Comparison of ENCODE assay signal across 11 cellular contexts in genomic region chr1:188937965-188938551, GRCh38.
A peak's percentile ranks its signal among the peaks of the same experiment; 100 is the strongest.
DNase-seq lines count a peak whose midpoint lies in the region; ATAC-seq and TF ChIP-seq lines count a peak whose summit lies in the region.
"Had no signal": no experiment of that assay in that cellular context is flagged by ENCODE, and none has a peak within 500 bp of the region (broad histone marks: within the 10 kb centered on the region; RNA-seq: fewer than 3 reads in every experiment).

No MANE protein-coding gene starts in this region.

- ATAC-seq in HCT116: peak; percentile 61
- ATAC-seq in activated CD8-positive, alpha-beta T cell treated with anti-CD3 and anti-CD28 coated beads for 36 hours: no peak
- ATAC-seq in GM19455 (IDR thresholded peaks at IDR 0.05; ENCODE audit: unreplicated experiment): no peak

- no peaks in the 10 kb centered on the region for H3K4me1 ChIP-seq in HCT116 (ENCODE audit: control insufficient read depth in 1 of 2, insufficient read depth in 2 of 2, low read length in 2 of 2)
- H3K4me1 ChIP-seq in prostate gland (replicated peaks): no peaks in the 10 kb centered on the region
- H3K4me1 ChIP-seq: parathyroid adenoma, suprapubic skin had no signal

- H3K9me3 ChIP-seq in HCT116 (ENCODE audit: control insufficient read depth in 1 of 2, insufficient read depth in 1 of 2, low read depth in 1 of 2, low read length in 2 of 2): no peaks in the 10 kb centered on the region
- H3K9me3 ChIP-seq in prostate gland: no peaks in the 10 kb centered on the region
- H3K9me3 ChIP-seq: suprapubic skin had no signal

- no peaks in the 10 kb centered on the region for H3K9me2 ChIP-seq in HCT116 (ENCODE audit: insufficient read depth)

- DNase-seq in Calu3 (peak; percentile 30), HCT116 (ENCODE audit: low read depth, low spot score) (peak; percentile 26), SKM-1 treated with dmso at 0.1 percent for 144 hours (lab: John Stamatoyannopoulos, UW; ENCODE audit: unreplicated experiment) (peak; percentile 16), glutamatergic neuron (no peak), prostate gland (ENCODE audit: low spot score) (no peak), AG20443 (ENCODE audit: low spot score) (no peak)
- no peak for DNase-seq in activated CD8-positive, alpha-beta T cell treated with anti-CD3 and anti-CD28 coated beads for 36 hours
- DNase-seq: T-helper 9 cell had no signal

- H3K27ac Mint-ChIP-seq in Calu3 (ENCODE audit: unreplicated experiment): no peak overlapping the region
- H3K27ac Mint-ChIP-seq in glutamatergic neuron (ENCODE audit: unreplicated experiment): no peak overlapping the region
- no peak overlapping the region for H3K27ac Mint-ChIP-seq in activated CD8-positive, alpha-beta T cell treated with anti-CD3 and anti-CD28 coated beads for 36 hours

- WGBS in prostate gland: 29% methylated on average over 4 of the region's 4 CpGs

- TF ChIP-seq POLR2A in HCT116 (IDR thresholded peaks at IDR 0.05; ENCODE audit: borderline replicate concordance, extremely low read depth, insufficient read depth, insufficient read length) (no peak), prostate gland (IDR thresholded peaks at IDR 0.05) (no peak)

- H3K4me3 Mint-ChIP-seq in Calu3 (ENCODE audit: low read depth, unreplicated experiment) (no peak overlapping the region), glutamatergic neuron (ENCODE audit: unreplicated experiment) (no peak overlapping the region)
- no peak overlapping the region for H3K4me3 Mint-ChIP-seq in activated CD8-positive, alpha-beta T cell treated with anti-CD3 and anti-CD28 coated beads for 36 hours

- no peak overlapping the region for H3K9ac ChIP-seq in HCT116 (ENCODE audit: low read length)
- H3K9ac ChIP-seq: parathyroid adenoma had no signal

- H3K27me3 Mint-ChIP-seq in Calu3 (ENCODE audit: unreplicated experiment) (no peaks in the 10 kb centered on the region), glutamatergic neuron (ENCODE audit: unreplicated experiment) (no peaks in the 10 kb centered on the region)
- H3K27me3 Mint-ChIP-seq in activated CD8-positive, alpha-beta T cell treated with anti-CD3 and anti-CD28 coated beads for 36 hours: no peaks in the 10 kb centered on the region

- H3K36me3 ChIP-seq in HCT116 (ENCODE audit: control insufficient read depth in 1 of 2, insufficient read depth in 2 of 2, low read length in 2 of 2) (no peaks in the 10 kb centered on the region), prostate gland (no peaks in the 10 kb centered on the region)
- H3K36me3 ChIP-seq: suprapubic skin had no signal

- no peaks in the 10 kb centered on the region for H3K4me1 Mint-ChIP-seq in Calu3 (ENCODE audit: low read depth, unreplicated experiment)
- H3K4me1 Mint-ChIP-seq in glutamatergic neuron (ENCODE audit: low read depth, unreplicated experiment): no peaks in the 10 kb centered on the region
- H3K4me1 Mint-ChIP-seq in activated CD8-positive, alpha-beta T cell treated with anti-CD3 and anti-CD28 coated beads for 36 hours (ENCODE audit: low read depth): no peaks in the 10 kb centered on the region

- TF ChIP-seq RAD21 in HCT116 (IDR thresholded peaks at IDR 0.05; ENCODE audit: low read depth): peak; percentile 72

- H3K36me3 Mint-ChIP-seq in Calu3 (ENCODE audit: insufficient read depth, unreplicated experiment) (no peaks in the 10 kb centered on the region), glutamatergic neuron (ENCODE audit: unreplicated experiment) (no peaks in the 10 kb centered on the region)
- H3K36me3 Mint-ChIP-seq in activated CD8-positive, alpha-beta T cell treated with anti-CD3 and anti-CD28 coated beads for 36 hours (ENCODE audit: low read depth): no peaks in the 10 kb centered on the region

- H2AFZ ChIP-seq in HCT116 (ENCODE audit: low read depth, low read length, poor library complexity, severe bottlenecking): peak overlapping the region; percentile 86
- H2AFZ ChIP-seq: parathyroid adenoma had no signal

- H3K4me3 ChIP-seq in HCT116 (replicated peaks in 1 of 2; ENCODE audit: low read depth in 1 of 2, low read length in 2 of 2) (no peak overlapping the region), prostate gland (no peak overlapping the region)
- H3K4me3 ChIP-seq: suprapubic skin had no signal

- CTCF ChIA-PET in Calu3 (lab: Charles Lee): interaction anchor here (2.8 kb wide), 1 partner anchor 156 kb away, joined by 9 read pairs; no protein-coding TSS in a partner anchor
- CTCF ChIA-PET in HCT116 (lab: Charles Lee): interaction anchor here (0.6 to 1.0 kb wide), 2 partner anchors 156 to 1673 kb away, joined by 3 read pairs; no protein-coding TSS in a partner anchor
- CTCF ChIA-PET in activated CD8-positive, alpha-beta T cell treated with anti-CD3 and anti-CD28 coated beads for 36 hours (lab: Charles Lee): no interaction called here

- no peaks in the 10 kb centered on the region for H4K20me1 ChIP-seq in HCT116 (ENCODE audit: insufficient read depth)

- intact Hi-C loops in Calu3 (cut with micrococcal nuclease; ENCODE audit: unreplicated experiment): loop anchor here (1.0 to 10.0 kb wide), 3 partner anchors 156 to 1523 kb away; no protein-coding TSS in a partner anchor
- intact Hi-C loops in HCT116 (cut with micrococcal nuclease): loop anchor here (5.0 to 10.0 kb wide), 2 partner anchors 156 to 1883 kb away; no protein-coding TSS in a partner anchor
- intact Hi-C loops in activated CD8-positive, alpha-beta T cell treated with anti-CD3 and anti-CD28 coated beads for 36 hours (cut with micrococcal nuclease): no loop called here
- intact Hi-C loops in prostate gland (cut with DNase I): no loop called here

- RAD21 ChIA-PET in HCT116 (lab: Charles Lee; ENCODE audit: low non-redundant PET in 1 of 2, low total read pairs in 2 of 2, uncharacterized antibody in 2 of 2, unreplicated experiment in 2 of 2): interaction anchor here in 1 of 2 experiments (0.7 kb wide), 1 partner anchor 156 kb away, joined by 3 read pairs; no protein-coding TSS in a partner anchor

- H3K27me3 ChIP-seq in HCT116 (ENCODE audit: insufficient read depth, low read length) (no peaks in the 10 kb centered on the region), prostate gland (replicated peaks; ENCODE audit: insufficient read depth) (no peaks in the 10 kb centered on the region)
- H3K27me3 ChIP-seq: suprapubic skin had no signal

- no peaks in the 10 kb centered on the region for H3K79me2 ChIP-seq in HCT116 (ENCODE audit: insufficient read depth, low read length)
- H3K79me2 ChIP-seq: parathyroid adenoma had no signal

- POLR2A ChIA-PET in HCT116 (lab: Charles Lee): no interaction called here
- POLR2A ChIA-PET in activated CD8-positive, alpha-beta T cell treated with anti-CD3 and anti-CD28 coated beads for 36 hours (lab: Charles Lee): no interaction called here

- no peak overlapping the region for H3K4me2 ChIP-seq in HCT116 (ENCODE audit: low read length)

- H3K27ac ChIP-seq in HCT116 (ENCODE audit: low read depth, low read length) (no peak overlapping the region), prostate gland (no peak overlapping the region)
- H3K27ac ChIP-seq: parathyroid adenoma, suprapubic skin had no signal

- H3K9me3 Mint-ChIP-seq in Calu3 (ENCODE audit: low read depth, unreplicated experiment) (no peaks in the 10 kb centered on the region), glutamatergic neuron (ENCODE audit: unreplicated experiment) (no peaks in the 10 kb centered on the region)
- H3K9me3 Mint-ChIP-seq in activated CD8-positive, alpha-beta T cell treated with anti-CD3 and anti-CD28 coated beads for 36 hours: peaks cover 4% of the 10 kb centered on the region

- TF ChIP-seq CTCF in Calu3 (IDR thresholded peaks at IDR 0.05; ENCODE audit: unreplicated experiment) (peak; percentile 65), HCT116 (IDR thresholded peaks at IDR 0.05 in 2 of 3, conservative IDR thresholded peaks at IDR 0.05 in 1 of 3; ENCODE audit: borderline replicate concordance in 1 of 3, insufficient read depth in 1 of 3, low read depth in 2 of 3, low read length in 2 of 3) (peak; percentile 42 to 65 (median 61); a peak in 5 of 6 replicates), glutamatergic neuron (IDR thresholded peaks at IDR 0.05; ENCODE audit: partially characterized antibody, unreplicated experiment) (peak; percentile 37), prostate gland (IDR thresholded peaks at IDR 0.05) (no peak)
- TF ChIP-seq CTCF in activated CD8-positive, alpha-beta T cell treated with anti-CD3 and anti-CD28 coated beads for 36 hours (IDR thresholded peaks at IDR 0.05): no peak

- BruUV-seq in Calu3 (replicated peaks; lab: Mats Ljungman, UMichigan) (no TSS peak), HCT116 (replicated peaks; lab: Mats Ljungman, UMichigan) (no TSS peak)

TF ChIP-seq in HCT116, 20 proteins besides CTCF, POLR2A, EP300 and RAD21:
- TF ChIP-seq TCF7L2 (IDR thresholded peaks at IDR 0.05; ENCODE audit: borderline replicate concordance, extremely low read depth, insufficient read depth, insufficient read length) (no peak), EZH2 (IDR thresholded peaks at IDR 0.05) (no peak), MAX (IDR thresholded peaks at IDR 0.05) (no peak), ZFX (IDR thresholded peaks at IDR 0.05) (no peak), REST (IDR thresholded peaks at IDR 0.05; ENCODE audit: low read depth) (no peak)
TF ChIP-seq in HCT116: peak in this region for 0.

Comparison
In these comparisons a context has a peak if more than half of its experiments do, and no peak if none do; other contexts are left out.
1. DNase-seq: peak in Calu3 (single experiment), HCT116 (single experiment) and SKM-1 treated with dmso at 0.1 percent for 144 hours (single experiment); none in glutamatergic neuron (single experiment), activated CD8-positive, alpha-beta T cell treated with anti-CD3 and anti-CD28 coated beads for 36 hours (single experiment), prostate gland (single experiment) and AG20443 (single experiment).
2. CTCF ChIP-seq: peak in Calu3 (single experiment), HCT116 (3 of 3) and glutamatergic neuron (single experiment); none in activated CD8-positive, alpha-beta T cell treated with anti-CD3 and anti-CD28 coated beads for 36 hours (single experiment) and prostate gland (0 of 4).
3. intact Hi-C loops: an anchor here in Calu3 (1.0 to 10.0 kb wide) and HCT116 (5.0 to 10.0 kb wide); none called in activated CD8-positive, alpha-beta T cell treated with anti-CD3 and anti-CD28 coated beads for 36 hours and prostate gland.